1 cellular context compared by ENCODE assay signal in the genomic region with DNA sequence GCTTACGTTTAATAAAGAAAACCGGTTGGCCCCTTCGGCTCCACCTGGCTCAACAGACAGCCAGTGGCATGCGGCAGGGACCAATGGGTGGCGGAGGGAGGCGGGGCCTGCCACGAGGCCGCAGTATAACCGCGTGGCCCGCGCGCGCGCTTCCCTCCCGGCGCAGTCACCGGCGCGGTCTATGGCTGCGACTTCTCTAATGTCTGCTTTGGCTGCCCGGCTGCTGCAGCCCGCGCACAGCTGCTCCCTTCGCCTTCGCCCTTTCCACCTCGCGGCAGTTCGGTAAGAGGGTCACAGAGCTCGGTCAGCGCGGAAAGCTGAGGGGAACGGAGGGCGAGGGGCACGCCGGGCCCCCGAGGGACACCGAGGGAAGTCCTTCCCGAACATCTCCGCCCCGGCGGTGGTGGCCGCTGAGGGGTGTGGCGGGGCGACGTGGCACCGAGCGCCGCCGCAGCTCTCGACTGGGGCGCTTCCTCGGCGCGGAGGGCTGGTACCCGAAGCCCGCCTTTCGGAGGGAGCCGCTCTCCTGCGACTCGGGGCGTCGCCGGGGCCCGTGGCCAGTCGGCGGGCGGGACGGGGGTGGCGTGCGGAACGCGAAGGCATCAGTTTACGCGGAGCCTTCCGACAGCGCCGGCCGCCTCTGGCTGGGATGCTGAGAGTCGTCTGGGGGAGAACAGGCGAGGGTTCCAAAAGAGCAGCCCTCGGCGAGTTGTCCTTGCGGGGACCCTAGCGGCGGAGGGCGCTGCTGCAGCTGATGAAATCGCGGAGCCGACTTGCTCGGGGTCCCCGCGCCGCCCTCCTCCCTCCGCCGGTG.
A peak's percentile ranks its signal among the peaks of the same experiment; 100 is the strongest.
TF ChIP-seq lines count a peak whose summit lies in the region.

A gene (plus strand): TSS at position 155 of the 814 bp plus-strand sequence. CDS start 27 bp downstream, at position 182.

TF ChIP-seq in HepG2, 621 proteins besides CTCF, POLR2A, EP300 and RAD21 (continued from another document and continues in another):
- TF ChIP-seq, protein P1, sequence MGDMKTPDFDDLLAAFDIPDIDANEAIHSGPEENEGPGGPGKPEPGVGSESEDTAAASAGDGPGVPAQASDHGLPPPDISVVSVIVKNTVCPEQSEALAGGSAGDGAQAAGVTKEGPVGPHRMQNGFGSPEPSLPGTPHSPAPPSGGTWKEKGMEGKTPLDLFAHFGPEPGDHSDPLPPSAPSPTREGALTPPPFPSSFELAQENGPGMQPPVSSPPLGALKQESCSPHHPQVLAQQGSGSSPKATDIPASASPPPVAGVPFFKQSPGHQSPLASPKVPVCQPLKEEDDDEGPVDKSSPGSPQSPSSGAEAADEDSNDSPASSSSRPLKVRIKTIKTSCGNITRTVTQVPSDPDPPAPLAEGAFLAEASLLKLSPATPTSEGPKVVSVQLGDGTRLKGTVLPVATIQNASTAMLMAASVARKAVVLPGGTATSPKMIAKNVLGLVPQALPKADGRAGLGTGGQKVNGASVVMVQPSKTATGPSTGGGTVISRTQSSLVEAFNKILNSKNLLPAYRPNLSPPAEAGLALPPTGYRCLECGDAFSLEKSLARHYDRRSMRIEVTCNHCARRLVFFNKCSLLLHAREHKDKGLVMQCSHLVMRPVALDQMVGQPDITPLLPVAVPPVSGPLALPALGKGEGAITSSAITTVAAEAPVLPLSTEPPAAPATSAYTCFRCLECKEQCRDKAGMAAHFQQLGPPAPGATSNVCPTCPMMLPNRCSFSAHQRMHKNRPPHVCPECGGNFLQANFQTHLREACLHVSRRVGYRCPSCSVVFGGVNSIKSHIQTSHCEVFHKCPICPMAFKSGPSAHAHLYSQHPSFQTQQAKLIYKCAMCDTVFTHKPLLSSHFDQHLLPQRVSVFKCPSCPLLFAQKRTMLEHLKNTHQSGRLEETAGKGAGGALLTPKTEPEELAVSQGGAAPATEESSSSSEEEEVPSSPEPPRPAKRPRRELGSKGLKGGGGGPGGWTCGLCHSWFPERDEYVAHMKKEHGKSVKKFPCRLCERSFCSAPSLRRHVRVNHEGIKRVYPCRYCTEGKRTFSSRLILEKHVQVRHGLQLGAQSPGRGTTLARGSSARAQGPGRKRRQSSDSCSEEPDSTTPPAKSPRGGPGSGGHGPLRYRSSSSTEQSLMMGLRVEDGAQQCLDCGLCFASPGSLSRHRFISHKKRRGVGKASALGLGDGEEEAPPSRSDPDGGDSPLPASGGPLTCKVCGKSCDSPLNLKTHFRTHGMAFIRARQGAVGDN (CRISPR knock-in tag; IDR thresholded peaks at IDR 0.05) = peak; percentile 97
- no peak for TF ChIP-seq ZNF615 (CRISPR knock-in tag; IDR thresholded peaks at IDR 0.05; ENCODE audit: borderline replicate concordance)
- peak; percentile 96 for TF ChIP-seq ZNF30 (CRISPR knock-in tag; IDR thresholded peaks at IDR 0.05)
- peak; percentile 98 for TF ChIP-seq ZNF333 (CRISPR knock-in tag; IDR thresholded peaks at IDR 0.05; ENCODE audit: borderline replicate concordance)
- TF ChIP-seq, protein P2, sequence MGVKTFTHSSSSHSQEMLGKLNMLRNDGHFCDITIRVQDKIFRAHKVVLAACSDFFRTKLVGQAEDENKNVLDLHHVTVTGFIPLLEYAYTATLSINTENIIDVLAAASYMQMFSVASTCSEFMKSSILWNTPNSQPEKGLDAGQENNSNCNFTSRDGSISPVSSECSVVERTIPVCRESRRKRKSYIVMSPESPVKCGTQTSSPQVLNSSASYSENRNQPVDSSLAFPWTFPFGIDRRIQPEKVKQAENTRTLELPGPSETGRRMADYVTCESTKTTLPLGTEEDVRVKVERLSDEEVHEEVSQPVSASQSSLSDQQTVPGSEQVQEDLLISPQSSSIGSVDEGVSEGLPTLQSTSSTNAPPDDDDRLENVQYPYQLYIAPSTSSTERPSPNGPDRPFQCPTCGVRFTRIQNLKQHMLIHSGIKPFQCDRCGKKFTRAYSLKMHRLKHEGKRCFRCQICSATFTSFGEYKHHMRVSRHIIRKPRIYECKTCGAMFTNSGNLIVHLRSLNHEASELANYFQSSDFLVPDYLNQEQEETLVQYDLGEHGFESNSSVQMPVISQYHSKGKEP (CRISPR knock-in tag; IDR thresholded peaks at IDR 0.05) = peak; percentile 87
- TF ChIP-seq, protein P3, sequence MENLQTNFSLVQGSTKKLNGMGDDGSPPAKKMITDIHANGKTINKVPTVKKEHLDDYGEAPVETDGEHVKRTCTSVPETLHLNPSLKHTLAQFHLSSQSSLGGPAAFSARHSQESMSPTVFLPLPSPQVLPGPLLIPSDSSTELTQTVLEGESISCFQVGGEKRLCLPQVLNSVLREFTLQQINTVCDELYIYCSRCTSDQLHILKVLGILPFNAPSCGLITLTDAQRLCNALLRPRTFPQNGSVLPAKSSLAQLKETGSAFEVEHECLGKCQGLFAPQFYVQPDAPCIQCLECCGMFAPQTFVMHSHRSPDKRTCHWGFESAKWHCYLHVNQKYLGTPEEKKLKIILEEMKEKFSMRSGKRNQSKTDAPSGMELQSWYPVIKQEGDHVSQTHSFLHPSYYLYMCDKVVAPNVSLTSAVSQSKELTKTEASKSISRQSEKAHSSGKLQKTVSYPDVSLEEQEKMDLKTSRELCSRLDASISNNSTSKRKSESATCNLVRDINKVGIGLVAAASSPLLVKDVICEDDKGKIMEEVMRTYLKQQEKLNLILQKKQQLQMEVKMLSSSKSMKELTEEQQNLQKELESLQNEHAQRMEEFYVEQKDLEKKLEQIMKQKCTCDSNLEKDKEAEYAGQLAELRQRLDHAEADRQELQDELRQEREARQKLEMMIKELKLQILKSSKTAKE (CRISPR knock-in tag; IDR thresholded peaks at IDR 0.05; ENCODE audit: borderline replicate concordance) = peak; percentile 79; the same call in 1 of the 2 replicates
- TF ChIP-seq NFE2 (CRISPR knock-in tag; IDR thresholded peaks at IDR 0.05) = no peak
- TF ChIP-seq GABPB1 (CRISPR knock-in tag; IDR thresholded peaks at IDR 0.05) = peak; percentile 73
- peak; percentile 12; the same call in 1 of the 2 replicates for TF ChIP-seq SETDB1 (CRISPR knock-in tag; IDR thresholded peaks at IDR 0.05; ENCODE audit: borderline replicate concordance)
- TF ChIP-seq TEAD2 (CRISPR knock-in tag; IDR thresholded peaks at IDR 0.05) = peak; percentile 82; the same call in 1 of the 2 replicates
- TF ChIP-seq ZNF451 (CRISPR knock-in tag; IDR thresholded peaks at IDR 0.05) = peak; percentile 19; the same call in 1 of the 2 replicates
- peak; percentile 94 for TF ChIP-seq ZNF891 (CRISPR knock-in tag; IDR thresholded peaks at IDR 0.05)
- no peak; the same call in 1 of the 2 replicates for TF ChIP-seq ZNF264 (CRISPR knock-in tag; IDR thresholded peaks at IDR 0.05)
- no peak for TF ChIP-seq RBAK (CRISPR knock-in tag; IDR thresholded peaks at IDR 0.05)
- peak; percentile 79 for TF ChIP-seq TEAD3 (CRISPR knock-in tag; optimal IDR thresholded peaks at IDR 0.05; ENCODE audit: borderline replicate concordance)
- no peak for TF ChIP-seq NPAS2 (CRISPR knock-in tag; IDR thresholded peaks at IDR 0.05; ENCODE audit: borderline replicate concordance)
- peak; percentile 85 for TF ChIP-seq SP4 (CRISPR knock-in tag; IDR thresholded peaks at IDR 0.05)
- TF ChIP-seq, protein P4, sequence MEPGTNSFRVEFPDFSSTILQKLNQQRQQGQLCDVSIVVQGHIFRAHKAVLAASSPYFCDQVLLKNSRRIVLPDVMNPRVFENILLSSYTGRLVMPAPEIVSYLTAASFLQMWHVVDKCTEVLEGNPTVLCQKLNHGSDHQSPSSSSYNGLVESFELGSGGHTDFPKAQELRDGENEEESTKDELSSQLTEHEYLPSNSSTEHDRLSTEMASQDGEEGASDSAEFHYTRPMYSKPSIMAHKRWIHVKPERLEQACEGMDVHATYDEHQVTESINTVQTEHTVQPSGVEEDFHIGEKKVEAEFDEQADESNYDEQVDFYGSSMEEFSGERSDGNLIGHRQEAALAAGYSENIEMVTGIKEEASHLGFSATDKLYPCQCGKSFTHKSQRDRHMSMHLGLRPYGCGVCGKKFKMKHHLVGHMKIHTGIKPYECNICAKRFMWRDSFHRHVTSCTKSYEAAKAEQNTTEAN (CRISPR knock-in tag; conservative IDR thresholded peaks at IDR 0.05) = peak; percentile 95
- TF ChIP-seq BHLHE40 (IDR thresholded peaks at IDR 0.05; ENCODE audit: low read length) = no peak
- TF ChIP-seq RBFOX2 (IDR thresholded peaks at IDR 0.05; ENCODE audit: low read depth, low read length) = peak; percentile 99
- no peak for TF ChIP-seq NONO (IDR thresholded peaks at IDR 0.05)
- peak; percentile 94 for TF ChIP-seq NONO (CRISPR knock-in tag; conservative IDR thresholded peaks at IDR 0.05)
- peak; percentile 85 for TF ChIP-seq ZNF256 (CRISPR knock-in tag; conservative IDR thresholded peaks at IDR 0.05)
- TF ChIP-seq, protein P5, sequence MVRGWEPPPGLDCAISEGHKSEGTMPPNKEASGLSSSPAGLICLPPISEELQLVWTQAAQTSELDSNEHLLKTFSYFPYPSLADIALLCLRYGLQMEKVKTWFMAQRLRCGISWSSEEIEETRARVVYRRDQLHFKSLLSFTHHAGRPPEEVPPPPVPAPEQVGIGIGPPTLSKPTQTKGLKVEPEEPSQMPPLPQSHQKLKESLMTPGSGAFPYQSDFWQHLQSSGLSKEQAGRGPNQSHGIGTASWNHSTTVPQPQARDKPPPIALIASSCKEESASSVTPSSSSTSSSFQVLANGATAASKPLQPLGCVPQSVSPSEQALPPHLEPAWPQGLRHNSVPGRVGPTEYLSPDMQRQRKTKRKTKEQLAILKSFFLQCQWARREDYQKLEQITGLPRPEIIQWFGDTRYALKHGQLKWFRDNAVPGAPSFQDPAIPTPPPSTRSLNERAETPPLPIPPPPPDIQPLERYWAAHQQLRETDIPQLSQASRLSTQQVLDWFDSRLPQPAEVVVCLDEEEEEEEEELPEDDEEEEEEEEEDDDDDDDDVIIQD (CRISPR knock-in tag; IDR thresholded peaks at IDR 0.05; ENCODE audit: low read depth) = peak; percentile 90
- peak; percentile 31; the same call in 1 of the 2 replicates for TF ChIP-seq ATAD3A (CRISPR knock-in tag; IDR thresholded peaks at IDR 0.05)
- TF ChIP-seq SPEN (CRISPR knock-in tag; IDR thresholded peaks at IDR 0.05; ENCODE audit: low read depth) = peak; percentile 65; the same call in 1 of the 2 replicates
- TF ChIP-seq ZBTB20 (CRISPR knock-in tag; IDR thresholded peaks at IDR 0.05; ENCODE audit: borderline replicate concordance, low read depth) = peak; percentile 88; the same call in 1 of the 2 replicates
- peak; percentile 91 for TF ChIP-seq KAT7 (CRISPR knock-in tag; IDR thresholded peaks at IDR 0.05; ENCODE audit: borderline replicate concordance)
- TF ChIP-seq, protein P6, sequence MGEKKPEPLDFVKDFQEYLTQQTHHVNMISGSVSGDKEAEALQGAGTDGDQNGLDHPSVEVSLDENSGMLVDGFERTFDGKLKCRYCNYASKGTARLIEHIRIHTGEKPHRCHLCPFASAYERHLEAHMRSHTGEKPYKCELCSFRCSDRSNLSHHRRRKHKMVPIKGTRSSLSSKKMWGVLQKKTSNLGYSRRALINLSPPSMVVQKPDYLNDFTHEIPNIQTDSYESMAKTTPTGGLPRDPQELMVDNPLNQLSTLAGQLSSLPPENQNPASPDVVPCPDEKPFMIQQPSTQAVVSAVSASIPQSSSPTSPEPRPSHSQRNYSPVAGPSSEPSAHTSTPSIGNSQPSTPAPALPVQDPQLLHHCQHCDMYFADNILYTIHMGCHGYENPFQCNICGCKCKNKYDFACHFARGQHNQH (CRISPR knock-in tag; IDR thresholded peaks at IDR 0.05) = peak; percentile 25; the same call in 1 of the 2 replicates
- TF ChIP-seq SATB2 (CRISPR knock-in tag; IDR thresholded peaks at IDR 0.05) = peak; percentile 60
- 0 out of 2 replicates have a peak, but pooled peaks have one; percentile 34 for TF ChIP-seq ZNF7 (CRISPR knock-in tag; IDR thresholded peaks at IDR 0.05)
- TF ChIP-seq, protein P7, sequence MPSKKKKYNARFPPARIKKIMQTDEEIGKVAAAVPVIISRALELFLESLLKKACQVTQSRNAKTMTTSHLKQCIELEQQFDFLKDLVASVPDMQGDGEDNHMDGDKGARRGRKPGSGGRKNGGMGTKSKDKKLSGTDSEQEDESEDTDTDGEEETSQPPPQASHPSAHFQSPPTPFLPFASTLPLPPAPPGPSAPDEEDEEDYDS (CRISPR knock-in tag; IDR thresholded peaks at IDR 0.05) = peak; percentile 100
- TF ChIP-seq ZNF703 (CRISPR knock-in tag; IDR thresholded peaks at IDR 0.05; ENCODE audit: borderline replicate concordance) = peak; percentile 38; the same call in 1 of the 2 replicates
- TF ChIP-seq TOPORS (CRISPR knock-in tag; IDR thresholded peaks at IDR 0.05) = no peak; the same call in 1 of the 2 replicates
- TF ChIP-seq ZNF136 (CRISPR knock-in tag; IDR thresholded peaks at IDR 0.05; ENCODE audit: low read depth) = 0 out of 2 replicates have a peak, but pooled peaks have one; percentile 48
- no peak for TF ChIP-seq ZNF549 (CRISPR knock-in tag; IDR thresholded peaks at IDR 0.05)
- TF ChIP-seq ZSCAN12 (CRISPR knock-in tag; IDR thresholded peaks at IDR 0.05) = peak; percentile 96
- TF ChIP-seq, protein P8, sequence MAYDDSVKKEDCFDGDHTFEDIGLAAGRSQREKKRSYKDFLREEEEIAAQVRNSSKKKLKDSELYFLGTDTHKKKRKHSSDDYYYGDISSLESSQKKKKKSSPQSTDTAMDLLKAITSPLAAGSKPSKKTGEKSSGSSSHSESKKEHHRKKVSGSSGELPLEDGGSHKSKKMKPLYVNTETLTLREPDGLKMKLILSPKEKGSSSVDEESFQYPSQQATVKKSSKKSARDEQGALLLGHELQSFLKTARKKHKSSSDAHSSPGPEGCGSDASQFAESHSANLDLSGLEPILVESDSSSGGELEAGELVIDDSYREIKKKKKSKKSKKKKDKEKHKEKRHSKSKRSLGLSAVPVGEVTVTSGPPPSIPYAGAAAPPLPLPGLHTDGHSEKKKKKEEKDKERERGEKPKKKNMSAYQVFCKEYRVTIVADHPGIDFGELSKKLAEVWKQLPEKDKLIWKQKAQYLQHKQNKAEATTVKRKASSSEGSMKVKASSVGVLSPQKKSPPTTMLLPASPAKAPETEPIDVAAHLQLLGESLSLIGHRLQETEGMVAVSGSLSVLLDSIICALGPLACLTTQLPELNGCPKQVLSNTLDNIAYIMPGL (CRISPR knock-in tag; IDR thresholded peaks at IDR 0.05; ENCODE audit: borderline replicate concordance in 1 of 2, low read depth in 1 of 2) = peak; percentile 69 to 96
- no peak for TF ChIP-seq MAFK (conservative IDR thresholded peaks at IDR 0.05 in 1 of 2, IDR thresholded peaks at IDR 0.05 in 1 of 2; ENCODE audit: low read length in 2 of 2)
- TF ChIP-seq, protein P9, sequence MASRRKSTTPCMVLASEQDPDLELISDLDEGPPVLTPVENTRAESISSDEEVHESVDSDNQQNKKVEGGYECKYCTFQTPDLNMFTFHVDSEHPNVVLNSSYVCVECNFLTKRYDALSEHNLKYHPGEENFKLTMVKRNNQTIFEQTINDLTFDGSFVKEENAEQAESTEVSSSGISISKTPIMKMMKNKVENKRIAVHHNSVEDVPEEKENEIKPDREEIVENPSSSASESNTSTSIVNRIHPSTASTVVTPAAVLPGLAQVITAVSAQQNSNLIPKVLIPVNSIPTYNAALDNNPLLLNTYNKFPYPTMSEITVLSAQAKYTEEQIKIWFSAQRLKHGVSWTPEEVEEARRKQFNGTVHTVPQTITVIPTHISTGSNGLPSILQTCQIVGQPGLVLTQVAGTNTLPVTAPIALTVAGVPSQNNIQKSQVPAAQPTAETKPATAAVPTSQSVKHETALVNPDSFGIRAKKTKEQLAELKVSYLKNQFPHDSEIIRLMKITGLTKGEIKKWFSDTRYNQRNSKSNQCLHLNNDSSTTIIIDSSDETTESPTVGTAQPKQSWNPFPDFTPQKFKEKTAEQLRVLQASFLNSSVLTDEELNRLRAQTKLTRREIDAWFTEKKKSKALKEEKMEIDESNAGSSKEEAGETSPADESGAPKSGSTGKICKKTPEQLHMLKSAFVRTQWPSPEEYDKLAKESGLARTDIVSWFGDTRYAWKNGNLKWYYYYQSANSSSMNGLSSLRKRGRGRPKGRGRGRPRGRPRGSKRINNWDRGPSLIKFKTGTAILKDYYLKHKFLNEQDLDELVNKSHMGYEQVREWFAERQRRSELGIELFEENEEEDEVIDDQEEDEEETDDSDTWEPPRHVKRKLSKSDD (CRISPR knock-in tag; IDR thresholded peaks at IDR 0.05; ENCODE audit: low read depth) = no peak; the same call in 1 of the 2 replicates
- peak; percentile 72 for TF ChIP-seq CREB1 (IDR thresholded peaks at IDR 0.05)
- TF ChIP-seq CREB1 (CRISPR knock-in tag; IDR thresholded peaks at IDR 0.05) = no peak
- TF ChIP-seq SNRNP70 (IDR thresholded peaks at IDR 0.05; ENCODE audit: low read depth, low read length) = no peak; the same call in 1 of the 2 replicates
